In genomic region chr3:61808526-61808925, GRCh38 we compare ENCODE assay signal across 12 cellular contexts.
A peak's percentile ranks its signal among the peaks of the same experiment; 100 is the strongest.
DNase-seq lines count a peak whose midpoint lies in the region; ATAC-seq and TF ChIP-seq lines count a peak whose summit lies in the region.
"Had no signal": no experiment of that assay in that cellular context is flagged by ENCODE, and none has a peak within 500 bp of the region (broad histone marks: within the 10 kb centered on the region; RNA-seq: fewer than 3 reads in every experiment).

No MANE protein-coding gene starts in this region.

- H3K4me3 Mint-ChIP-seq in activated T-cell treated with anti-CD3 and anti-CD28 coated beads, Interleukin-2, amount 50 U/mL, for 4 hours = no peak overlapping the region
- H3K4me3 Mint-ChIP-seq: activated CD4-positive, alpha-beta T cell treated with anti-CD3 and anti-CD28 coated beads, Interleukin-2, amount 10 ng/mL, durations not matched to agents 7 days and 5 days; T-helper 17 cell had no signal

- no peaks in the 10 kb centered on the region for H3K9me3 ChIP-seq in fibroblast of lung (ENCODE audit: control insufficient read depth, insufficient read depth, low read depth, low read length)
- no peaks in the 10 kb centered on the region for H3K9me3 ChIP-seq in lung (ENCODE audit: control insufficient read depth in 2 of 2, insufficient read depth in 1 of 2, low read length in 1 of 2)
- H3K9me3 ChIP-seq in subcutaneous abdominal adipose tissue (ENCODE audit: control insufficient read depth in 5 of 5, low read length in 5 of 5) = no peaks in the 10 kb centered on the region

- peaks cover 3% of the 10 kb centered on the region for H3K9me3 Mint-ChIP-seq in activated T-cell treated with anti-CD3 and anti-CD28 coated beads, Interleukin-2, amount 50 U/mL, for 4 hours
- H3K9me3 Mint-ChIP-seq: activated CD4-positive, alpha-beta T cell treated with anti-CD3 and anti-CD28 coated beads, Interleukin-2, amount 10 ng/mL, durations not matched to agents 7 days and 5 days had no signal

- H3K9ac ChIP-seq in fibroblast of lung (ENCODE audit: insufficient read depth, low read length) (no peak overlapping the region), subcutaneous abdominal adipose tissue (ENCODE audit: low read length in 5 of 5) (peak overlapping the region in 2 of 5 donors; percentile 44 to 56)

- H3K4me1 ChIP-seq in fibroblast of lung (ENCODE audit: control insufficient read depth, extremely low read depth, insufficient read depth, low read length) (peaks cover 6% of the 10 kb centered on the region), lung (ENCODE audit: control insufficient read depth in 2 of 2, insufficient read depth in 2 of 2, low read length in 2 of 2) (peaks cover 9 to 70% of the 10 kb centered on the region in 2 donors), subcutaneous abdominal adipose tissue (ENCODE audit: control insufficient read depth in 5 of 5, insufficient read depth in 5 of 5, low read length in 5 of 5) (peaks cover 16 to 61% (median 58%) of the 10 kb centered on the region in 5 donors)

- WGBS in lung, 2 donors = 63 to 70% methylated on average over 5 of the region's 5 CpGs

- no peaks in the 10 kb centered on the region for H3K27me3 Mint-ChIP-seq in activated T-cell treated with anti-CD3 and anti-CD28 coated beads, Interleukin-2, amount 50 U/mL, for 4 hours (ENCODE audit: low read depth)
- H3K27me3 Mint-ChIP-seq: activated CD4-positive, alpha-beta T cell treated with anti-CD3 and anti-CD28 coated beads, Interleukin-2, amount 10 ng/mL, durations not matched to agents 7 days and 5 days; T-helper 17 cell had no signal

- H3K4me3 ChIP-seq in fibroblast of lung (replicated peaks in 1 of 4; ENCODE audit: control extremely low read depth in 1 of 4, insufficient read depth in 1 of 4, low read depth in 3 of 4, low read length in 4 of 4) (no peak overlapping the region), lung (no peak overlapping the region), subcutaneous abdominal adipose tissue (ENCODE audit: low read depth in 1 of 5, low read length in 5 of 5) (peak overlapping the region in 2 of 5 donors; percentile 5 to 28)

- no peak overlapping the region for H2AFZ ChIP-seq in fibroblast of lung (ENCODE audit: low read length)

- TF ChIP-seq CTCF in fibroblast of lung (conservative IDR thresholded peaks at IDR 0.05 in 1 of 2, IDR thresholded peaks at IDR 0.05 in 1 of 2; ENCODE audit: low read depth in 1 of 2, low read length in 2 of 2) = no peak
- no peak for TF ChIP-seq CTCF in lung (IDR thresholded peaks at IDR 0.05; ENCODE audit: control extremely low read depth, extremely low read depth)

- DNase-seq in NCI-H69 (lab: John Stamatoyannopoulos, UW) (peak; percentile 22), fibroblast of lung (ENCODE audit: low read depth in 2 of 2) (peak; percentile 31 to 62), lung (ENCODE audit: low spot score) (no peak)
- no peak for DNase-seq in activated T-cell treated with anti-CD3 and anti-CD28 coated beads, Interleukin-2, amount 50 U/mL, for 4 hours
- DNase-seq: activated CD4-positive, alpha-beta T cell treated with anti-CD3 and anti-CD28 coated beads, Interleukin-2, amount 10 ng/mL, durations not matched to agents 7 days and 5 days; effector CD4-positive, alpha-beta T cell; T-helper 17 cell had no signal

- H3K4me2 ChIP-seq in fibroblast of lung (ENCODE audit: extremely low read depth, insufficient read depth, low read length) = no peak overlapping the region

- ATAC-seq in lung (ENCODE audit: insufficient read depth, low FRiP score) (peak; percentile 45), GM18867 (IDR thresholded peaks at IDR 0.05; ENCODE audit: unreplicated experiment) (no peak), HG02970 (IDR thresholded peaks at IDR 0.05; ENCODE audit: low FRiP score, unreplicated experiment) (no peak), HG03442 (IDR thresholded peaks at IDR 0.05; ENCODE audit: unreplicated experiment) (no peak)
- ATAC-seq in activated T-cell treated with anti-CD3 and anti-CD28 coated beads, Interleukin-2, amount 50 U/mL, for 4 hours = no peak
- ATAC-seq: T-helper 17 cell had no signal

- H3K36me3 ChIP-seq in fibroblast of lung (ENCODE audit: control insufficient read depth, insufficient read depth, low read length) = no peaks in the 10 kb centered on the region
- H3K36me3 ChIP-seq in lung (ENCODE audit: control insufficient read depth in 2 of 2, insufficient read depth in 2 of 2, low read length in 2 of 2) = no peaks in the 10 kb centered on the region
- H3K36me3 ChIP-seq in subcutaneous abdominal adipose tissue (ENCODE audit: control insufficient read depth in 5 of 5, insufficient read depth in 5 of 5, low read length in 5 of 5) = no peaks in the 10 kb centered on the region

- H3K36me3 Mint-ChIP-seq in activated T-cell treated with anti-CD3 and anti-CD28 coated beads, Interleukin-2, amount 50 U/mL, for 4 hours (ENCODE audit: insufficient read depth) = no peaks in the 10 kb centered on the region

- no peak overlapping the region for H3K27ac ChIP-seq in fibroblast of lung (ENCODE audit: insufficient read depth, low read length)
- H3K27ac ChIP-seq in lung (ENCODE audit: low read depth in 1 of 2, low read length in 1 of 2) = peak overlapping the region in 1 of 2 donors; percentile 79
- H3K27ac ChIP-seq in subcutaneous abdominal adipose tissue (ENCODE audit: low read depth, low read length) = peak overlapping the region; percentile 87
- H3K27ac ChIP-seq: C4-2B had no signal

- H3K27me3 ChIP-seq in fibroblast of lung (ENCODE audit: control insufficient read depth, insufficient read depth, low read length) (no peaks in the 10 kb centered on the region), lung (ENCODE audit: control insufficient read depth, insufficient read depth) (no peaks in the 10 kb centered on the region), subcutaneous abdominal adipose tissue (ENCODE audit: control insufficient read depth in 5 of 5, insufficient read depth in 4 of 5, low read length in 5 of 5) (no peaks in the 10 kb centered on the region)

- no peaks in the 10 kb centered on the region for H4K20me1 ChIP-seq in fibroblast of lung (ENCODE audit: control insufficient read depth, extremely low read depth, insufficient read depth, low read length)

- no peaks in the 10 kb centered on the region for H3K4me1 Mint-ChIP-seq in activated T-cell treated with anti-CD3 and anti-CD28 coated beads, Interleukin-2, amount 50 U/mL, for 4 hours (ENCODE audit: low read depth)
- H3K4me1 Mint-ChIP-seq: activated CD4-positive, alpha-beta T cell treated with anti-CD3 and anti-CD28 coated beads, Interleukin-2, amount 10 ng/mL, durations not matched to agents 7 days and 5 days; T-helper 17 cell had no signal

- no peaks in the 10 kb centered on the region for H3K79me2 ChIP-seq in fibroblast of lung (ENCODE audit: control insufficient read depth, insufficient read depth, low read length)

Comparison
In these comparisons a context has a peak if more than half of its experiments do, and no peak if none do; other contexts are left out.
1. DNase-seq: peak in NCI-H69 (single experiment) and fibroblast of lung (2 of 2); none in lung (single experiment) and activated T-cell treated with anti-CD3 and anti-CD28 coated beads, Interleukin-2, amount 50 U/mL, for 4 hours (single experiment).